21 cellular contexts compared by ENCODE assay signal in the genomic region with DNA sequence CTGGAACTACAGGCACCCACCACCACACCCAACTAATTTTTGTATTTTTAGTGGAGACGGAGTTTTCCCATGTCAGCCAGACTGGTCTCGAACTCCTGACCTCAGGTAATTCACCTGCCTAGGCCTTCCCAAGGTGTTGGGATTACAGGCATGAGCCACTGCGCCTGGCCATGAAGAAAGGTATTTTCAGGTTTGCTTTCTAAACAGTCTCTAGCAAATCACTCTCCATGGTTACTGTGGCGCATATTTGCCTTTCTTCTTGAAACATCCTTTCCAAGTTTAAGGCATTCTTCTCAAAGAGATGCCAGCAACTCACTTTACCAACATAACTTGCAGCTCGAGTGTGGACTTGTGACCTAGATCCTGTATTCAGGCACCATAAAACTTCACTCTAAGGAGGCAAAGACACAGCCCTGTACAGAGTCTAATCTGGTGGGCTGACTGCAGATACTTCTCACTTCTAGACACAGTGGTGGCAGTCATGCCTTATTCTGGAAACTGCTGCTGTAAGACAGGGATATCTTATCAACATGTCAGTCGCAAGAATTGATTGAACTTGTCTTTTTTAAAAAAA.
DNase-seq lines count a peak whose midpoint lies in the region; ATAC-seq and TF ChIP-seq lines count a peak whose summit lies in the region.
"Had no signal": no experiment of that assay in that cellular context is flagged by ENCODE, and none has a peak within 500 bp of the region (broad histone marks: within the 10 kb centered on the region; RNA-seq: fewer than 3 reads in every experiment).

No MANE protein-coding gene starts in this region.

- H3K4me3 ChIP-seq in esophagus muscularis mucosa (no peak overlapping the region), lower lobe of right lung (no peak overlapping the region)
- H3K4me3 ChIP-seq: BLaER1, GM12878 had no signal

- TF ChIP-seq POLR2A in esophagus muscularis mucosa (IDR thresholded peaks at IDR 0.05; ENCODE audit: low read depth) = no peak

- TF ChIP-seq CTCF in esophagus muscularis mucosa (IDR thresholded peaks at IDR 0.05) (no peak), lower lobe of right lung (IDR thresholded peaks at IDR 0.05) (no peak)

- ATAC-seq in lower lobe of right lung (peak; percentile 72 to 73), Right ventricle myocardium superior (ENCODE audit: poor library complexity) (no peak)
- ATAC-seq: GM12878 had no signal

- TF ChIP-seq EP300 in esophagus muscularis mucosa (IDR thresholded peaks at IDR 0.05) = no peak

- H3K27ac ChIP-seq in esophagus muscularis mucosa (replicated peaks in 1 of 4) (no peak overlapping the region), lower lobe of right lung (no peak overlapping the region)
- H3K27ac ChIP-seq: BLaER1 had no signal

- no peaks in the 10 kb centered on the region for H3K36me3 ChIP-seq in esophagus muscularis mucosa
- no peaks in the 10 kb centered on the region for H3K36me3 ChIP-seq in lower lobe of right lung
- H3K36me3 ChIP-seq: BE2C, BLaER1 had no signal

- no peaks in the 10 kb centered on the region for H3K27me3 ChIP-seq in esophagus muscularis mucosa
- H3K27me3 ChIP-seq in lower lobe of right lung (ENCODE audit: low read depth) = no peaks in the 10 kb centered on the region
- H3K27me3 ChIP-seq: BE2C, BLaER1 had no signal

- intact Hi-C loops in esophagus muscularis mucosa (cut with DNase I) (no loop called here), lower lobe of right lung (cut with DNase I) (no loop called here), Right ventricle myocardium superior (cut with DNase I) (no loop called here)

- H3K4me1 ChIP-seq in esophagus muscularis mucosa (no peaks in the 10 kb centered on the region), lower lobe of right lung (no peaks in the 10 kb centered on the region)
- H3K4me1 ChIP-seq: BE2C, BLaER1 had no signal

- H3K9me3 ChIP-seq in esophagus muscularis mucosa = no peaks in the 10 kb centered on the region
- no peaks in the 10 kb centered on the region for H3K9me3 ChIP-seq in lower lobe of right lung
- H3K9me3 ChIP-seq: BE2C, BLaER1 had no signal

- DNase-seq in esophagus muscularis mucosa (ENCODE audit: extremely low spot score) (peak; percentile 29), lower lobe of right lung (no peak), AG08395 (ENCODE audit: low spot score) (no peak), Right ventricle myocardium superior (no peak), NCI-H446 treated with DMSO at 0.1 percent for 48 hours (lab: John Stamatoyannopoulos, UW) (no peak)
- DNase-seq: 8988T; BE2C; C1 segment of cervical spinal cord; CD4-positive, alpha-beta memory T cell; CD4-positive, CD25-positive, alpha-beta regulatory T cell; CD8-positive, alpha-beta memory T cell; COR-L47; DMS 273 treated with DMSO at 0.1 percent for 48 hours; DMS153; DMS53; DMS79; DND-41; EL; GDM1 had no signal

- WGBS in esophagus muscularis mucosa = 83% methylated on average over 6 of the region's 6 CpGs
